In the genomic region with DNA sequence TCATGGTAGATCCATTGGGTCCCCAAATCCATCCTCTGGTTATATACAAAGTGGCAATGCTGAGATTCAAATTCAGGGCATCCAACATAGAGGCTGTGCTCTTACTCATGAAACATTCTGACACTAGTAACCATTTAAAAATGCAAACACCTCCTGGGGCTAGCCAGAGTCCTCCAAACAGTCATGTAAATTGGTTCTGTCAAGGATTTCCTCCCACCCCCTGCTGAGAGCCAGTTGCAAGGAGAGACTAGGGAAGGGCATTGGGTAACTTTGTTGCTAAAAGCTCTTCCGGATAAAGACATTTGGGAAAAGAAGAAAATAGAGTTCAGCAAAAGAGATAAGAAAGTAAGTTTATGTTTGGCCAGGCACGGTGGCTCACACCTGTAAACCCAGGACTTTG, we compare ENCODE assay signal across 8 cellular contexts. TPM values are rescaled to one million over a fixed set of nuclear protein-coding genes. Genes with fewer than 3 reads are reported as not detected.
"Had no signal": no experiment of that assay in that cellular context is flagged by ENCODE, and none has a peak within 500 bp of the region (broad histone marks: within the 10 kb centered on the region; RNA-seq: fewer than 3 reads in every experiment).

No MANE protein-coding gene starts in this region.

RNA-seq across cellular contexts. Expression of gene ART5, which starts 58.3 kb away (rescaled TPM):
- total RNA-seq: activated CD4-positive, alpha-beta T cell treated with anti-CD3 and anti-CD28 coated beads, Interleukin-2, amount 10 ng/mL, durations not matched to agents 7 days and 5 days; activated CD8-positive, alpha-beta memory T cell treated with anti-CD3 and anti-CD28 coated beads, Interleukin-2, amount 10 ng/mL, durations not matched to agents 7 days and 5 days; activated CD8-positive, alpha-beta T cell treated with anti-CD3 and anti-CD28 coated beads for 36 hours; frontal cortex; naive thymus-derived CD4-positive, alpha-beta T cell; posterior vena cava; temporal lobe had no signal
- polyA plus RNA-seq: fibroblast of lung; naive thymus-derived CD4-positive, alpha-beta T cell had no signal
